34 cellular contexts compared by ENCODE assay signal in the genomic region with DNA sequence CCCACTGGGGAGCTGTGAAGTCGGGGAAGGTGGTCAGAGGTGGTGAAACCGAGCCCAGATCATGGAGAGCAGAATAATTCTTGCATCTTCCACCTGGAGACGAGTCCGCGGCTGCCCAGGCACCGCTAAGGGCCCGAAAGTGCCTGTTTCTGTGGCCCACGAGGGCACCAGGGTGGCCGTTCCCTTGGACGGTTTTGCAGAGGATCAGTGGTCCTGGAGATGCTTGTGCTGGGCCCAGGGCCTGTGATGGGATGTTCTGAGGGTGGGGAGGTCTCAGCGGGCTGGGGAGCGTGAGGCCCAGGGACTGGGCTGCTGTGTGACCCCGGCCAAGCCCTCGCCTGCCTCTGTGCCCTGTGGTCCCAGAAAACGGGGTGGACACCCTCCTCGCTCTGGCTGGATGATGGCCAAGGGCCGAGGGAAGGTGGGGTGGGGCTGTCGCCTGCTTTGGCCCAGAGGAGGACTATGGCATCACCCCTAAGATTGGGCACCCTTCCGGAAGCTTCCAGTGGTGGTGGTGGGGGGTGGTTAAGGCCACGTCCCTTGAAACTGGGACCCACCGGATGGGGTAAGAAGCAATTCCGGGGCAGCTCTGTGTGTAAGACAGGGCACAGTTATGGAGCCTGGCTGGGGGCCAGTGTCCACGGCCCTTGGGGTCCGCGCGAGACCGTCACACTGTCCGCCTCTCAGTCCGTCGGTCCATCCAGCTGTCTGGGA.
"Had no signal": no experiment of that assay in that cellular context is flagged by ENCODE, and none has a peak within 500 bp of the region (broad histone marks: within the 10 kb centered on the region; RNA-seq: fewer than 3 reads in every experiment).

No MANE protein-coding gene starts in this region.

- H3K4me3 ChIP-seq: adrenal gland, ascending aorta, breast epithelium, cardiac muscle cell, colonic mucosa, esophagus muscularis mucosa, gastrocnemius medialis, heart left ventricle had no signal

- H3K36me3 Mint-ChIP-seq: activated CD4-positive, alpha-beta memory T cell treated with anti-CD3 and anti-CD28 coated beads for 36 hours; activated CD8-positive, alpha-beta memory T cell treated with anti-CD3 and anti-CD28 coated beads, Interleukin-2, amount 10 ng/mL, durations not matched to agents 7 days and 5 days; activated naive CD4-positive, alpha-beta T cell treated with anti-CD3 and anti-CD28 coated beads, Interleukin-2, amount 50 U/mL, for 24 hours; activated naive CD8-positive, alpha-beta T cell treated with anti-CD3 and anti-CD28 coated beads for 36 hours; brain had no signal

- H3K4me3 Mint-ChIP-seq: activated CD4-positive, alpha-beta memory T cell treated with anti-CD3 and anti-CD28 coated beads for 36 hours; activated CD4-positive, alpha-beta T cell treated with anti-CD3 and anti-CD28 coated beads for 36 hours; activated CD4-positive, alpha-beta T cell treated with anti-CD3 and anti-CD28 coated beads, Interleukin-2, amount 10 ng/mL, durations not matched to agents 24 days and 14 days; activated CD8-positive, alpha-beta memory T cell treated with anti-CD3 and anti-CD28 coated beads, Interleukin-2, amount 10 ng/mL, durations not matched to agents 7 days and 5 days; activated CD8-positive, alpha-beta T cell treated with anti-CD3 and anti-CD28 coated beads, Interleukin-2, amount 10 ng/mL, durations not matched to agents 7 days and 5 days; activated naive CD4-positive, alpha-beta T cell treated with anti-CD3 and anti-CD28 coated beads for 36 hours; activated naive CD4-positive, alpha-beta T cell treated with anti-CD3 and anti-CD28 coated beads, Interleukin-2, amount 50 U/mL, for 24 hours; activated naive CD8-positive, alpha-beta T cell treated with anti-CD3 and anti-CD28 coated beads for 36 hours; activated naive CD8-positive, alpha-beta T cell treated with anti-CD3 and anti-CD28 coated beads, Interleukin-2, amount 50 U/mL, for 24 hours; activated T-helper 1 cell treated with anti-CD3 and anti-CD28 coated beads, Interleukin-12 subunit alpha, Interleukin-12 subunit beta, Interleukin-2, Interleukin-4 antibody, amounts not matched to agents 30 ng/mL and 10 ng/mL and 1 ng/mL, durations not matched to agents 14 hours and 24 hours and 36 hours; brain; endodermal cell had no signal

- DNase-seq: activated CD4-positive, alpha-beta memory T cell treated with anti-CD3 and anti-CD28 coated beads for 36 hours; activated CD4-positive, alpha-beta T cell treated with anti-CD3 and anti-CD28 coated beads for 36 hours; activated CD4-positive, alpha-beta T cell treated with anti-CD3 and anti-CD28 coated beads, Interleukin-2, amount 10 ng/mL, durations not matched to agents 24 days and 14 days; activated CD4-positive, CD25-positive, alpha-beta regulatory T cell; activated CD4-positive, CD25-positive, alpha-beta regulatory T cell treated with anti-CD3 and anti-CD28 coated beads, Interleukin-2, amount 50 U/mL, for 72 hours; activated CD8-positive, alpha-beta memory T cell treated with anti-CD3 and anti-CD28 coated beads, Interleukin-2, amount 10 ng/mL, durations not matched to agents 7 days and 5 days; activated CD8-positive, alpha-beta memory T cell treated with anti-CD3 and anti-CD28 coated beads, Interleukin-2, amount 50 U/mL, for 4 hours; activated CD8-positive, alpha-beta T cell treated with anti-CD3 and anti-CD28 coated beads, Interleukin-2, amount 10 ng/mL, durations not matched to agents 7 days and 5 days; activated effector memory CD4-positive, alpha-beta T cell treated with anti-CD3 and anti-CD28 coated beads, Interleukin-2, amount 50 U/mL, for 16 hours; activated naive CD4-positive, alpha-beta T cell treated with anti-CD3 and anti-CD28 coated beads for 36 hours; activated naive CD8-positive, alpha-beta T cell treated with anti-CD3 and anti-CD28 coated beads for 36 hours; activated naive CD8-positive, alpha-beta T cell treated with anti-CD3 and anti-CD28 coated beads, Interleukin-2, amount 50 U/mL, for 24 hours; activated T-cell treated with anti-CD3 and anti-CD28 coated beads, Interleukin-2, amount 50 U/mL, for 1 hour; activated T-cell treated with anti-CD3 and anti-CD28 coated beads, Interleukin-2, amount 50 U/mL, for 48 hours; adrenal gland; amygdala; central memory CD4-positive, alpha-beta T cell; cerebellar nuclear complex; colonic mucosa; effector CD8-positive, alpha-beta T cell; endodermal cell; foreskin keratinocyte; gastrocnemius medialis; glutamatergic neuron; T-helper 2 cell had no signal

- H3K4me1 ChIP-seq: adrenal gland, ascending aorta, breast epithelium, colonic mucosa, esophagus muscularis mucosa, foreskin keratinocyte, gastrocnemius medialis, heart left ventricle had no signal

- H3K27ac Mint-ChIP-seq: activated CD4-positive, alpha-beta memory T cell treated with anti-CD3 and anti-CD28 coated beads for 36 hours; activated CD4-positive, alpha-beta T cell treated with anti-CD3 and anti-CD28 coated beads for 36 hours; activated CD4-positive, alpha-beta T cell treated with anti-CD3 and anti-CD28 coated beads, Interleukin-2, amount 10 ng/mL, durations not matched to agents 24 days and 14 days; activated CD8-positive, alpha-beta memory T cell treated with anti-CD3 and anti-CD28 coated beads, Interleukin-2, amount 10 ng/mL, durations not matched to agents 7 days and 5 days; activated CD8-positive, alpha-beta T cell treated with anti-CD3 and anti-CD28 coated beads, Interleukin-2, amount 10 ng/mL, durations not matched to agents 7 days and 5 days; activated naive CD4-positive, alpha-beta T cell treated with anti-CD3 and anti-CD28 coated beads for 36 hours; activated naive CD4-positive, alpha-beta T cell treated with anti-CD3 and anti-CD28 coated beads, Interleukin-2, amount 50 U/mL, for 24 hours; activated naive CD8-positive, alpha-beta T cell treated with anti-CD3 and anti-CD28 coated beads for 36 hours; activated naive CD8-positive, alpha-beta T cell treated with anti-CD3 and anti-CD28 coated beads, Interleukin-2, amount 50 U/mL, for 24 hours; activated T-helper 1 cell treated with anti-CD3 and anti-CD28 coated beads, Interleukin-12 subunit alpha, Interleukin-12 subunit beta, Interleukin-2, Interleukin-4 antibody, amounts not matched to agents 30 ng/mL and 10 ng/mL and 1 ng/mL, durations not matched to agents 14 hours and 24 hours and 36 hours; activated T-helper 2 cell treated with anti-CD3 and anti-CD28 coated beads, Interferon-gamma antibody, Interleukin-2, Interleukin-4, amounts not matched to agents 10 μg/mL and 5 μg/mL and 100 μg/mL, durations not matched to agents 14 hours and 24 hours and 36 hours; brain; endodermal cell had no signal

- H3K36me3 ChIP-seq: adrenal gland, ascending aorta, breast epithelium, cardiac muscle cell, colonic mucosa, esophagus muscularis mucosa, gastrocnemius medialis, heart left ventricle had no signal

- ATAC-seq: activated CD4-positive, alpha-beta T cell treated with anti-CD3 and anti-CD28 coated beads for 36 hours; activated CD8-positive, alpha-beta memory T cell treated with anti-CD3 and anti-CD28 coated beads, Interleukin-2, amount 10 ng/mL, durations not matched to agents 7 days and 5 days; activated CD8-positive, alpha-beta T cell treated with anti-CD3 and anti-CD28 coated beads, Interleukin-2, amount 10 ng/mL, durations not matched to agents 7 days and 5 days; activated naive CD8-positive, alpha-beta T cell treated with anti-CD3 and anti-CD28 coated beads, Interleukin-2, amount 50 U/mL, for 24 hours; foreskin keratinocyte; gastrocnemius medialis; heart left ventricle had no signal

- H3K4me1 Mint-ChIP-seq: activated CD4-positive, alpha-beta T cell treated with anti-CD3 and anti-CD28 coated beads for 36 hours; activated CD4-positive, alpha-beta T cell treated with anti-CD3 and anti-CD28 coated beads, Interleukin-2, amount 10 ng/mL, durations not matched to agents 24 days and 14 days; activated naive CD4-positive, alpha-beta T cell treated with anti-CD3 and anti-CD28 coated beads, Interleukin-2, amount 50 U/mL, for 24 hours; activated naive CD8-positive, alpha-beta T cell treated with anti-CD3 and anti-CD28 coated beads for 36 hours; activated naive CD8-positive, alpha-beta T cell treated with anti-CD3 and anti-CD28 coated beads, Interleukin-2, amount 50 U/mL, for 24 hours; brain; endodermal cell had no signal

- H3K27ac ChIP-seq: adrenal gland, ascending aorta, breast epithelium, cardiac muscle cell, colonic mucosa, esophagus muscularis mucosa, foreskin keratinocyte, gastrocnemius medialis, heart left ventricle had no signal

- H3K9me3 Mint-ChIP-seq: activated CD4-positive, alpha-beta memory T cell treated with anti-CD3 and anti-CD28 coated beads for 36 hours; activated CD4-positive, alpha-beta T cell treated with anti-CD3 and anti-CD28 coated beads, Interleukin-2, amount 10 ng/mL, durations not matched to agents 24 days and 14 days; activated naive CD4-positive, alpha-beta T cell treated with anti-CD3 and anti-CD28 coated beads for 36 hours; activated naive CD4-positive, alpha-beta T cell treated with anti-CD3 and anti-CD28 coated beads, Interleukin-2, amount 50 U/mL, for 24 hours; activated naive CD8-positive, alpha-beta T cell treated with anti-CD3 and anti-CD28 coated beads for 36 hours; activated naive CD8-positive, alpha-beta T cell treated with anti-CD3 and anti-CD28 coated beads, Interleukin-2, amount 50 U/mL, for 24 hours; activated T-helper 1 cell treated with anti-CD3 and anti-CD28 coated beads, Interleukin-12 subunit alpha, Interleukin-12 subunit beta, Interleukin-2, Interleukin-4 antibody, amounts not matched to agents 30 ng/mL and 10 ng/mL and 1 ng/mL, durations not matched to agents 14 hours and 24 hours and 36 hours; activated T-helper 2 cell treated with anti-CD3 and anti-CD28 coated beads, Interferon-gamma antibody, Interleukin-2, Interleukin-4, amounts not matched to agents 10 μg/mL and 5 μg/mL and 100 μg/mL, durations not matched to agents 14 hours and 24 hours and 36 hours; endodermal cell had no signal

- H3K9me3 ChIP-seq: adrenal gland, ascending aorta, breast epithelium, colonic mucosa, esophagus muscularis mucosa, gastrocnemius medialis, heart left ventricle had no signal
